Comparison of ENCODE assay signal across 41 cellular contexts in genomic region chr15:58114388-58114787, GRCh38. TPM values are rescaled to one million over a fixed set of nuclear protein-coding genes. Genes with fewer than 3 reads are reported as not detected.
"Had no signal": no experiment of that assay in that cellular context is flagged by ENCODE, and none has a peak within 500 bp of the region (broad histone marks: within the 10 kb centered on the region; RNA-seq: fewer than 3 reads in every experiment).

No MANE protein-coding gene starts in this region.

- H3K4me3 Mint-ChIP-seq: activated naive CD4-positive, alpha-beta T cell treated with anti-CD3 and anti-CD28 coated beads, Interleukin-2, amount 10 ng/mL, durations not matched to agents 7 days and 5 days; activated naive CD4-positive, alpha-beta T cell treated with anti-CD3 and anti-CD28 coated beads, Interleukin-2, amount 50 U/mL, for 24 hours; activated naive CD8-positive, alpha-beta T cell; activated naive CD8-positive, alpha-beta T cell treated with anti-CD3 and anti-CD28 coated beads for 36 hours; activated naive CD8-positive, alpha-beta T cell treated with anti-CD3 and anti-CD28 coated beads, Interleukin-2, amount 10 ng/mL, durations not matched to agents 7 days and 5 days; activated naive CD8-positive, alpha-beta T cell treated with anti-CD3 and anti-CD28 coated beads, Interleukin-2, amount 50 U/mL, for 24 hours; activated T-cell treated with anti-CD3 and anti-CD28 coated beads, Interleukin-2, amount 50 U/mL, for 24 hours; activated T-cell treated with anti-CD3 and anti-CD28 coated beads, Interleukin-2, amount 50 U/mL, for 4 hours; activated T-cell treated with anti-CD3 and anti-CD28 coated beads, Interleukin-2, amount 50 U/mL, for 72 hours; activated T-helper 1 cell treated with anti-CD3 and anti-CD28 coated beads, Interleukin-12 subunit alpha, Interleukin-12 subunit beta, Interleukin-2, Interleukin-4 antibody, amounts not matched to agents 30 ng/mL and 10 ng/mL and 1 ng/mL, durations not matched to agents 14 hours and 24 hours and 36 hours; activated T-helper 17 cell treated with anti-CD3 and anti-CD28 coated beads, Interleukin-2, amount 50 U/mL, for 72 hours; brain; central memory CD8-positive, alpha-beta T cell had no signal

- H3K36me3 Mint-ChIP-seq: activated naive CD4-positive, alpha-beta T cell treated with anti-CD3 and anti-CD28 coated beads, Interleukin-2, amount 10 ng/mL, durations not matched to agents 7 days and 5 days; activated naive CD4-positive, alpha-beta T cell treated with anti-CD3 and anti-CD28 coated beads, Interleukin-2, amount 50 U/mL, for 24 hours; activated naive CD4-positive, alpha-beta T cell treated with anti-CD3 and anti-CD28 coated beads, Interleukin-2, amount 50 U/mL, for 72 hours; activated naive CD8-positive, alpha-beta T cell; activated naive CD8-positive, alpha-beta T cell treated with anti-CD3 and anti-CD28 coated beads for 36 hours; activated naive CD8-positive, alpha-beta T cell treated with anti-CD3 and anti-CD28 coated beads, Interleukin-2, amount 10 ng/mL, durations not matched to agents 7 days and 5 days; brain had no signal

- ATAC-seq: activated naive CD4-positive, alpha-beta T cell treated with anti-CD3 and anti-CD28 coated beads, Interleukin-2, amount 50 U/mL, for 72 hours; activated naive CD8-positive, alpha-beta T cell treated with anti-CD3 and anti-CD28 coated beads, Interleukin-2, amount 50 U/mL, for 24 hours; activated T-cell treated with anti-CD3 and anti-CD28 coated beads, Interleukin-2, amount 50 U/mL, for 4 hours; activated T-cell treated with anti-CD3 and anti-CD28 coated beads, Interleukin-2, amount 50 U/mL, for 72 hours; activated T-helper 17 cell treated with anti-CD3 and anti-CD28 coated beads, Interleukin-2, amount 50 U/mL, for 72 hours; body of pancreas had no signal

- H3K9me3 Mint-ChIP-seq: activated naive CD4-positive, alpha-beta T cell treated with anti-CD3 and anti-CD28 coated beads, Interleukin-2, amount 10 ng/mL, durations not matched to agents 7 days and 5 days; activated naive CD4-positive, alpha-beta T cell treated with anti-CD3 and anti-CD28 coated beads, Interleukin-2, amount 50 U/mL, for 24 hours; activated naive CD4-positive, alpha-beta T cell treated with anti-CD3 and anti-CD28 coated beads, Interleukin-2, amount 50 U/mL, for 72 hours; activated naive CD8-positive, alpha-beta T cell treated with anti-CD3 and anti-CD28 coated beads for 36 hours; activated naive CD8-positive, alpha-beta T cell treated with anti-CD3 and anti-CD28 coated beads, Interleukin-2, amount 10 ng/mL, durations not matched to agents 7 days and 5 days; activated naive CD8-positive, alpha-beta T cell treated with anti-CD3 and anti-CD28 coated beads, Interleukin-2, amount 50 U/mL, for 24 hours; activated T-cell treated with anti-CD3 and anti-CD28 coated beads, Interleukin-2, amount 50 U/mL, for 24 hours; activated T-cell treated with anti-CD3 and anti-CD28 coated beads, Interleukin-2, amount 50 U/mL, for 4 hours; activated T-cell treated with anti-CD3 and anti-CD28 coated beads, Interleukin-2, amount 50 U/mL, for 72 hours; activated T-helper 1 cell treated with anti-CD3 and anti-CD28 coated beads, Interleukin-12 subunit alpha, Interleukin-12 subunit beta, Interleukin-2, Interleukin-4 antibody, amounts not matched to agents 30 ng/mL and 10 ng/mL and 1 ng/mL, durations not matched to agents 14 hours and 24 hours and 36 hours; activated T-helper 17 cell treated with anti-CD3 and anti-CD28 coated beads, Interleukin-2, amount 50 U/mL, for 72 hours; activated T-helper 2 cell treated with anti-CD3 and anti-CD28 coated beads, Interferon-gamma antibody, Interleukin-2, Interleukin-4, amounts not matched to agents 10 μg/mL and 5 μg/mL and 100 μg/mL, durations not matched to agents 14 hours and 24 hours and 36 hours; central memory CD8-positive, alpha-beta T cell had no signal

- H3K4me3 ChIP-seq: adrenal gland, ascending aorta, body of pancreas, breast epithelium, cardiac muscle cell had no signal

- H3K4me1 ChIP-seq: adrenal gland, ascending aorta, breast epithelium had no signal

- H3K9me3 ChIP-seq: adrenal gland, ascending aorta, body of pancreas, breast epithelium had no signal

- H3K36me3 ChIP-seq: adrenal gland, ascending aorta, brain microvascular endothelial cell, breast epithelium, cardiac muscle cell had no signal

- H3K27ac ChIP-seq: adrenal gland, ascending aorta, body of pancreas, brain microvascular endothelial cell, breast epithelium, cardiac muscle cell had no signal

- DNase-seq: activated effector memory CD4-positive, alpha-beta T cell treated with anti-CD3 and anti-CD28 coated beads, Interleukin-2, amount 50 U/mL, for 16 hours; activated effector memory CD4-positive, alpha-beta T cell treated with Interleukin-2 at 50 U/mL for 16 hours; activated gamma-delta T cell; activated gamma-delta T cell treated with Interleukin-2 at 50 U/mL for 16 hours; activated naive CD4-positive, alpha-beta T cell; activated naive CD4-positive, alpha-beta T cell treated with anti-CD3 and anti-CD28 coated beads, Interleukin-2, amount 10 ng/mL, durations not matched to agents 7 days and 5 days; activated naive CD4-positive, alpha-beta T cell treated with anti-CD3 and anti-CD28 coated beads, Interleukin-2, amount 50 U/mL, for 16 hours; activated naive CD4-positive, alpha-beta T cell treated with Interleukin-2 at 50 U/mL for 16 hours; activated naive CD8-positive, alpha-beta T cell treated with anti-CD3 and anti-CD28 coated beads for 36 hours; activated naive CD8-positive, alpha-beta T cell treated with anti-CD3 and anti-CD28 coated beads, Interleukin-2, amount 10 ng/mL, durations not matched to agents 7 days and 5 days; activated naive CD8-positive, alpha-beta T cell treated with anti-CD3 and anti-CD28 coated beads, Interleukin-2, amount 50 U/mL, for 24 hours; activated T-cell treated with anti-CD3 and anti-CD28 coated beads for 4 hours; activated T-cell treated with anti-CD3 and anti-CD28 coated beads, Interleukin-2, amount 50 U/mL, for 1 hour; activated T-cell treated with anti-CD3 and anti-CD28 coated beads, Interleukin-2, amount 50 U/mL, for 24 hours; activated T-cell treated with anti-CD3 and anti-CD28 coated beads, Interleukin-2, amount 50 U/mL, for 4 hours; activated T-cell treated with anti-CD3 and anti-CD28 coated beads, Interleukin-2, amount 50 U/mL, for 48 hours; activated T-cell treated with anti-CD3 and anti-CD28 coated beads, Interleukin-2, amount 50 U/mL, for 72 hours; adrenal gland; amniotic stem cell; amygdala; anterior cingulate cortex; aorta; body of pancreas; brain microvascular endothelial cell; caudate nucleus; central memory CD4-positive, alpha-beta T cell; cerebellar nuclear complex had no signal

- H3K27me3 ChIP-seq: ascending aorta, body of pancreas, breast epithelium, cardiac muscle cell had no signal

- FAIRE-seq: astrocyte, bronchial epithelial cell had no signal

- H3K27ac Mint-ChIP-seq: activated naive CD4-positive, alpha-beta T cell treated with anti-CD3 and anti-CD28 coated beads, Interleukin-2, amount 10 ng/mL, durations not matched to agents 7 days and 5 days; activated naive CD4-positive, alpha-beta T cell treated with anti-CD3 and anti-CD28 coated beads, Interleukin-2, amount 50 U/mL, for 24 hours; activated naive CD4-positive, alpha-beta T cell treated with anti-CD3 and anti-CD28 coated beads, Interleukin-2, amount 50 U/mL, for 72 hours; activated naive CD8-positive, alpha-beta T cell; activated naive CD8-positive, alpha-beta T cell treated with anti-CD3 and anti-CD28 coated beads for 36 hours; activated naive CD8-positive, alpha-beta T cell treated with anti-CD3 and anti-CD28 coated beads, Interleukin-2, amount 10 ng/mL, durations not matched to agents 7 days and 5 days; activated naive CD8-positive, alpha-beta T cell treated with anti-CD3 and anti-CD28 coated beads, Interleukin-2, amount 50 U/mL, for 24 hours; activated T-cell treated with anti-CD3 and anti-CD28 coated beads, Interleukin-2, amount 50 U/mL, for 24 hours; activated T-cell treated with anti-CD3 and anti-CD28 coated beads, Interleukin-2, amount 50 U/mL, for 72 hours; activated T-helper 1 cell treated with anti-CD3 and anti-CD28 coated beads, Interleukin-12 subunit alpha, Interleukin-12 subunit beta, Interleukin-2, Interleukin-4 antibody, amounts not matched to agents 30 ng/mL and 10 ng/mL and 1 ng/mL, durations not matched to agents 14 hours and 24 hours and 36 hours; activated T-helper 17 cell treated with anti-CD3 and anti-CD28 coated beads, Interleukin-2, amount 50 U/mL, for 72 hours; activated T-helper 2 cell treated with anti-CD3 and anti-CD28 coated beads, Interferon-gamma antibody, Interleukin-2, Interleukin-4, amounts not matched to agents 10 μg/mL and 5 μg/mL and 100 μg/mL, durations not matched to agents 14 hours and 24 hours and 36 hours; brain had no signal

- H3K4me1 Mint-ChIP-seq: activated naive CD4-positive, alpha-beta T cell treated with anti-CD3 and anti-CD28 coated beads, Interleukin-2, amount 10 ng/mL, durations not matched to agents 7 days and 5 days; activated naive CD4-positive, alpha-beta T cell treated with anti-CD3 and anti-CD28 coated beads, Interleukin-2, amount 50 U/mL, for 24 hours; activated naive CD8-positive, alpha-beta T cell treated with anti-CD3 and anti-CD28 coated beads for 36 hours; activated naive CD8-positive, alpha-beta T cell treated with anti-CD3 and anti-CD28 coated beads, Interleukin-2, amount 10 ng/mL, durations not matched to agents 7 days and 5 days; activated naive CD8-positive, alpha-beta T cell treated with anti-CD3 and anti-CD28 coated beads, Interleukin-2, amount 50 U/mL, for 24 hours; activated T-helper 17 cell treated with anti-CD3 and anti-CD28 coated beads, Interleukin-2, amount 50 U/mL, for 72 hours; brain; central memory CD8-positive, alpha-beta T cell had no signal

RNA-seq across cellular contexts. Expression of gene AQP9, which starts 23.8 kb away (rescaled TPM):
- total RNA-seq: activated naive CD4-positive, alpha-beta T cell treated with anti-CD3 and anti-CD28 coated beads, Interleukin-2, amount 50 U/mL, for 72 hours; activated naive CD8-positive, alpha-beta T cell treated with anti-CD3 and anti-CD28 coated beads for 36 hours; activated T-helper 1 cell treated with anti-CD3 and anti-CD28 coated beads, Interleukin-12 subunit alpha, Interleukin-12 subunit beta, Interleukin-2, Interleukin-4 antibody, amounts not matched to agents 30 ng/mL and 10 ng/mL and 1 ng/mL, durations not matched to agents 14 hours and 24 hours and 36 hours; activated T-helper 17 cell treated with anti-CD3 and anti-CD28 coated beads, Interleukin-2, amount 50 U/mL, for 72 hours; astrocyte; bronchial epithelial cell; cardiac muscle cell; chondrocyte had no signal
- polyA plus RNA-seq: cardiac muscle cell had no signal

RNA-seq across cellular contexts. Expression of gene ALDH1A2, which starts 48.9 kb away (rescaled TPM):
- total RNA-seq: activated naive CD4-positive, alpha-beta T cell treated with anti-CD3 and anti-CD28 coated beads, Interleukin-2, amount 50 U/mL, for 72 hours; activated T-helper 1 cell treated with anti-CD3 and anti-CD28 coated beads, Interleukin-12 subunit alpha, Interleukin-12 subunit beta, Interleukin-2, Interleukin-4 antibody, amounts not matched to agents 30 ng/mL and 10 ng/mL and 1 ng/mL, durations not matched to agents 14 hours and 24 hours and 36 hours; chondrocyte had no signal
